In genomic region chr12:70626180-70626579, GRCh38 we compare ENCODE assay signal across 10 cellular contexts.
"Had no signal": no experiment of that assay in that cellular context is flagged by ENCODE, and none has a peak within 500 bp of the region (broad histone marks: within the 10 kb centered on the region; RNA-seq: fewer than 3 reads in every experiment).

No MANE protein-coding gene starts in this region.

- H3K4me3 ChIP-seq: GM23248, GM23338, HAP-1 had no signal

- H3K4me3 Mint-ChIP-seq: GM23338, H9, HFFc6 had no signal

- H2AFZ ChIP-seq: GM23248, GM23338 had no signal

- H3K9me3 Mint-ChIP-seq: GM23338, H9 had no signal

- H3K27ac ChIP-seq: GM23248 had no signal

- FAIRE-seq: H1 had no signal

- H3K9ac ChIP-seq: GM23248 had no signal

- ATAC-seq: GM23338, HCT116 had no signal

- DNase-seq: GM23248, GOT3, H7, H9, HCEC 1CT, HFFc6 had no signal

- H3K9me3 ChIP-seq: HAP-1 had no signal

- H3K27ac Mint-ChIP-seq: GM23338, H9, HFFc6 had no signal

- H3K4me2 ChIP-seq: GM23338 had no signal

- H3K36me3 ChIP-seq: HAP-1 had no signal
